Comparison of ENCODE assay signal across 15 cellular contexts in genomic region chr9:126235844-126236243, GRCh38.
DNase-seq lines count a peak whose midpoint lies in the region; TF ChIP-seq lines count a peak whose summit lies in the region.
"Had no signal": no experiment of that assay in that cellular context is flagged by ENCODE, and none has a peak within 500 bp of the region (broad histone marks: within the 10 kb centered on the region; RNA-seq: fewer than 3 reads in every experiment).

No MANE protein-coding gene starts in this region.

- H3K36me3 ChIP-seq in esophagus muscularis mucosa = no peaks in the 10 kb centered on the region
- H3K36me3 ChIP-seq: HAP-1 had no signal

- no peak for TF ChIP-seq POLR2A in esophagus muscularis mucosa (IDR thresholded peaks at IDR 0.05; ENCODE audit: low read depth)

- peak; percentile 35 for DNase-seq in activated CD4-positive, alpha-beta T cell treated with anti-CD3 and anti-CD28 coated beads, Interleukin-2, amount 10 ng/mL, durations not matched to agents 24 days and 14 days
- DNase-seq in activated CD4-positive, alpha-beta T cell treated with anti-CD3 and anti-CD28 coated beads for 48 hours = no peak
- peak; percentile 88 for DNase-seq in esophagus muscularis mucosa (ENCODE audit: extremely low spot score)
- DNase-seq in posterior vena cava (ENCODE audit: low spot score) = peak; percentile 64
- DNase-seq in MCF 10A (ENCODE audit: unreplicated experiment) = no peak
- DNase-seq in GDM1 (lab: John Stamatoyannopoulos, UW) = no peak
- no peak for DNase-seq in osteocyte (ENCODE audit: extremely low spot score, unreplicated experiment)
- DNase-seq: 8988T; C1 segment of cervical spinal cord; CD4-positive, CD25-positive, alpha-beta regulatory T cell; CD8-positive, alpha-beta memory T cell; COR-L47; GM23248 had no signal

- H3K9me3 Mint-ChIP-seq in activated CD4-positive, alpha-beta T cell treated with anti-CD3 and anti-CD28 coated beads, Interleukin-2, amount 10 ng/mL, durations not matched to agents 24 days and 14 days = no peaks in the 10 kb centered on the region
- no peaks in the 10 kb centered on the region for H3K9me3 Mint-ChIP-seq in MCF 10A (ENCODE audit: unreplicated experiment)
- no peaks in the 10 kb centered on the region for H3K9me3 Mint-ChIP-seq in osteocyte (ENCODE audit: unreplicated experiment)

- no TSS peak for BruUV-seq in MCF 10A (replicated peaks; lab: Mats Ljungman, UMichigan)

- intact Hi-C loops in activated CD4-positive, alpha-beta T cell treated with anti-CD3 and anti-CD28 coated beads, Interleukin-2, amount 10 ng/mL, durations not matched to agents 24 days and 14 days (cut with micrococcal nuclease) = no loop called here
- intact Hi-C loops in esophagus muscularis mucosa (cut with DNase I) = no loop called here
- intact Hi-C loops in posterior vena cava (cut with DNase I) = no loop called here
- intact Hi-C loops in MCF 10A (cut with micrococcal nuclease) = no loop called here

- no peak for TF ChIP-seq EP300 in esophagus muscularis mucosa (IDR thresholded peaks at IDR 0.05)

- no peaks in the 10 kb centered on the region for H3K27me3 ChIP-seq in esophagus muscularis mucosa

- no peaks in the 10 kb centered on the region for H3K36me3 Mint-ChIP-seq in activated CD4-positive, alpha-beta T cell treated with anti-CD3 and anti-CD28 coated beads, Interleukin-2, amount 10 ng/mL, durations not matched to agents 24 days and 14 days (ENCODE audit: low read depth)
- H3K36me3 Mint-ChIP-seq in MCF 10A (ENCODE audit: insufficient read depth, unreplicated experiment) = no peaks in the 10 kb centered on the region
- H3K36me3 Mint-ChIP-seq in osteocyte (ENCODE audit: unreplicated experiment) = no peaks in the 10 kb centered on the region
- H3K36me3 Mint-ChIP-seq: CD4-positive, CD25-positive, alpha-beta regulatory T cell; CD8-positive, alpha-beta memory T cell had no signal

- POLR2A ChIA-PET in MCF 10A (lab: Yijun Ruan, JAX) = interaction anchor here (0.6 kb wide), 1 partner anchor 29 kb away, joined by 3 read pairs; no protein-coding TSS in a partner anchor

- no peak overlapping the region for H3K27ac Mint-ChIP-seq in activated CD4-positive, alpha-beta T cell treated with anti-CD3 and anti-CD28 coated beads, Interleukin-2, amount 10 ng/mL, durations not matched to agents 24 days and 14 days
- H3K27ac Mint-ChIP-seq in MCF 10A (ENCODE audit: low read depth, unreplicated experiment) = no peak overlapping the region
- H3K27ac Mint-ChIP-seq in osteocyte (ENCODE audit: unreplicated experiment) = no peak overlapping the region
- H3K27ac Mint-ChIP-seq: CD4-positive, CD25-positive, alpha-beta regulatory T cell; CD8-positive, alpha-beta memory T cell had no signal

- H3K4me3 Mint-ChIP-seq in activated CD4-positive, alpha-beta T cell treated with anti-CD3 and anti-CD28 coated beads, Interleukin-2, amount 10 ng/mL, durations not matched to agents 24 days and 14 days = no peak overlapping the region
- no peak overlapping the region for H3K4me3 Mint-ChIP-seq in MCF 10A (ENCODE audit: unreplicated experiment)
- no peak overlapping the region for H3K4me3 Mint-ChIP-seq in osteocyte (ENCODE audit: unreplicated experiment)
- H3K4me3 Mint-ChIP-seq: CD4-positive, CD25-positive, alpha-beta regulatory T cell; CD8-positive, alpha-beta memory T cell had no signal

- peaks cover 3% of the 10 kb centered on the region for H3K27me3 Mint-ChIP-seq in activated CD4-positive, alpha-beta T cell treated with anti-CD3 and anti-CD28 coated beads, Interleukin-2, amount 10 ng/mL, durations not matched to agents 24 days and 14 days
- H3K27me3 Mint-ChIP-seq in MCF 10A (ENCODE audit: insufficient read depth, unreplicated experiment) (peaks cover 29% of the 10 kb centered on the region), osteocyte (ENCODE audit: unreplicated experiment) (peaks cover 10% of the 10 kb centered on the region)
- H3K27me3 Mint-ChIP-seq: CD4-positive, CD25-positive, alpha-beta regulatory T cell had no signal

- TF ChIP-seq CTCF in esophagus muscularis mucosa (IDR thresholded peaks at IDR 0.05) = no peak
- TF ChIP-seq CTCF in MCF 10A (IDR thresholded peaks at IDR 0.05; ENCODE audit: unreplicated experiment) = no peak
- TF ChIP-seq CTCF in osteocyte (IDR thresholded peaks at IDR 0.05) = no peak

- no peak overlapping the region for H3K27ac ChIP-seq in esophagus muscularis mucosa (replicated peaks in 1 of 4)
- H3K27ac ChIP-seq: GM23248, HL-60 had no signal

- CTCF ChIA-PET in MCF 10A (lab: Yijun Ruan, JAX) = no interaction called here

- no peak overlapping the region for H3K4me3 ChIP-seq in esophagus muscularis mucosa
- H3K4me3 ChIP-seq: GM23248, HAP-1 had no signal

- no peaks in the 10 kb centered on the region for H3K4me1 Mint-ChIP-seq in activated CD4-positive, alpha-beta T cell treated with anti-CD3 and anti-CD28 coated beads, Interleukin-2, amount 10 ng/mL, durations not matched to agents 24 days and 14 days
- H3K4me1 Mint-ChIP-seq in MCF 10A (ENCODE audit: insufficient read depth, unreplicated experiment) (no peaks in the 10 kb centered on the region), osteocyte (ENCODE audit: unreplicated experiment) (no peaks in the 10 kb centered on the region)
- H3K4me1 Mint-ChIP-seq: CD4-positive, CD25-positive, alpha-beta regulatory T cell; CD8-positive, alpha-beta memory T cell had no signal

- no peaks in the 10 kb centered on the region for H3K4me1 ChIP-seq in esophagus muscularis mucosa
- H3K4me1 ChIP-seq: HAP-1 had no signal

- no peaks in the 10 kb centered on the region for H3K9me3 ChIP-seq in esophagus muscularis mucosa

- WGBS in esophagus muscularis mucosa = 93% methylated on average over 29 of the region's 29 CpGs

Comparison
In these comparisons a context has a peak if more than half of its experiments do, and no peak if none do; other contexts are left out.
1. DNase-seq: peak in activated CD4-positive, alpha-beta T cell treated with anti-CD3 and anti-CD28 coated beads, Interleukin-2, amount 10 ng/mL, durations not matched to agents 24 days and 14 days (single experiment), esophagus muscularis mucosa (single experiment) and posterior vena cava (single experiment); none in activated CD4-positive, alpha-beta T cell treated with anti-CD3 and anti-CD28 coated beads for 48 hours (single experiment), MCF 10A (single experiment), GDM1 (single experiment) and osteocyte (single experiment).